ENCODE assay signal across 1 cellular context in genomic region chr3:141412936-141413354, GRCh38.
TF ChIP-seq lines count a peak whose summit lies in the region.

No MANE protein-coding gene starts in this region.

TF ChIP-seq in HepG2, 621 proteins besides CTCF, POLR2A, EP300 and RAD21 (continued from another document):
- TF ChIP-seq PHB2 (IDR thresholded peaks at IDR 0.05; ENCODE audit: partially characterized antibody): no peak
- TF ChIP-seq KAT8 (CRISPR knock-in tag; IDR thresholded peaks at IDR 0.05): peak; percentile 83
- no peak for TF ChIP-seq ZMAT5 (CRISPR knock-in tag; IDR thresholded peaks at IDR 0.05; ENCODE audit: borderline replicate concordance, low read depth)
- TF ChIP-seq RELA (CRISPR knock-in tag; IDR thresholded peaks at IDR 0.05): no peak
- no peak for TF ChIP-seq CBX2 (IDR thresholded peaks at IDR 0.05; ENCODE audit: low read depth, low read length)
- TF ChIP-seq CBX2 (CRISPR knock-in tag; IDR thresholded peaks at IDR 0.05; ENCODE audit: low read depth): no peak
- TF ChIP-seq TRIM24 (CRISPR knock-in tag; IDR thresholded peaks at IDR 0.05): no peak
- TF ChIP-seq NCOA1 (CRISPR knock-in tag; IDR thresholded peaks at IDR 0.05): no peak
- TF ChIP-seq ZNF792 (CRISPR knock-in tag; IDR thresholded peaks at IDR 0.05): peak; percentile 83; the same call in 1 of the 2 replicates
- no peak for TF ChIP-seq ZNF33A (CRISPR knock-in tag; IDR thresholded peaks at IDR 0.05; ENCODE audit: borderline replicate concordance)
- no peak for TF ChIP-seq U2AF2 (IDR thresholded peaks at IDR 0.05; ENCODE audit: low read depth, low read length)
- TF ChIP-seq ZNF441 (CRISPR knock-in tag; IDR thresholded peaks at IDR 0.05; ENCODE audit: borderline replicate concordance): no peak; the same call in 1 of the 2 replicates
- no peak for TF ChIP-seq NFATC3 (CRISPR knock-in tag; IDR thresholded peaks at IDR 0.05)
- no peak for TF ChIP-seq IKZF1 (IDR thresholded peaks at IDR 0.05)
- no peak for TF ChIP-seq FOSL1 (CRISPR knock-in tag; IDR thresholded peaks at IDR 0.05; ENCODE audit: borderline replicate concordance)
- TF ChIP-seq ZFYVE20 (CRISPR knock-in tag; IDR thresholded peaks at IDR 0.05; ENCODE audit: borderline replicate concordance, low read depth): no peak
- TF ChIP-seq EEA1 (CRISPR knock-in tag; IDR thresholded peaks at IDR 0.05; ENCODE audit: borderline replicate concordance): no peak
- TF ChIP-seq SP4 (CRISPR knock-in tag; IDR thresholded peaks at IDR 0.05): peak; percentile 56
- TF ChIP-seq RXRB (CRISPR knock-in tag; IDR thresholded peaks at IDR 0.05; ENCODE audit: borderline replicate concordance): peak; percentile 69
- TF ChIP-seq NAIF1 (CRISPR knock-in tag; IDR thresholded peaks at IDR 0.05; ENCODE audit: borderline replicate concordance): no peak
- TF ChIP-seq BCLAF1 (IDR thresholded peaks at IDR 0.05): no peak
- TF ChIP-seq ONECUT2 (CRISPR knock-in tag; IDR thresholded peaks at IDR 0.05): no peak
- TF ChIP-seq NBN (conservative IDR thresholded peaks at IDR 0.05): no peak
- TF ChIP-seq SMC3 (IDR thresholded peaks at IDR 0.05; ENCODE audit: low read length): no peak; the same call in 1 of the 2 replicates
- peak; percentile 54 for TF ChIP-seq ZBTB33 (CRISPR knock-in tag; IDR thresholded peaks at IDR 0.05)
- no peak for TF ChIP-seq CEBPZ (IDR thresholded peaks at IDR 0.05; ENCODE audit: low read length)
- TF ChIP-seq SP2 (CRISPR knock-in tag; IDR thresholded peaks at IDR 0.05): no peak
